8 cellular contexts compared by ENCODE assay signal in genomic region chr1:144546274-144547171, GRCh38.
A peak's percentile ranks its signal among the peaks of the same experiment; 100 is the strongest.
DNase-seq lines count a peak whose midpoint lies in the region; ATAC-seq and FAIRE-seq lines count a peak whose summit lies in the region.
"Not testable (repeated sequence)": the region's sequence is repeated elsewhere in the genome, so short reads cannot be mapped to it uniquely, and the experiment has no call there.

No MANE protein-coding gene starts in this region.

- H3K9me3 ChIP-seq in muscle layer of colon (ENCODE audit: low read length), result not testable (repeated sequence)

- not testable (repeated sequence) for FAIRE-seq in HTR-8/SVneo (lab: Jason Lieb, UNC)

- not testable (repeated sequence) for H3K4me1 ChIP-seq in muscle layer of colon (ENCODE audit: insufficient read depth, low read length)

- H3K4me3 ChIP-seq in muscle layer of colon (ENCODE audit: low read depth in 1 of 2, low read length in 2 of 2), result peak overlapping the region; percentile 32 to 55

- not testable (repeated sequence) for H3K36me3 ChIP-seq in muscle layer of colon (ENCODE audit: insufficient read depth, low read length)

- H3K27ac ChIP-seq in muscle layer of colon (ENCODE audit: low read depth, low read length), result peak overlapping the region; percentile 44

- not testable (repeated sequence) for H3K9ac ChIP-seq in muscle layer of colon (ENCODE audit: low read length)

- not testable (repeated sequence) for H3K27me3 ChIP-seq in muscle layer of colon (ENCODE audit: control insufficient read depth in 1 of 2, insufficient read depth in 2 of 2, low read length in 2 of 2)

- DNase-seq in DMS 273 treated with DMSO at 0.1 percent for 48 hours (lab: John Stamatoyannopoulos, UW) (peak; percentile 86), HTR-8/SVneo (ENCODE audit: insufficient read length, low spot score) (peak; percentile 35), SIG-M5 (lab: John Stamatoyannopoulos, UW) (peak; percentile 89), fibroblast of peridontal ligament (ENCODE audit: extremely low read depth) (peak; percentile 51)
- DNase-seq in activated effector memory CD4-positive, alpha-beta T cell treated with anti-CD3 and anti-CD28 coated beads, Interleukin-2, amount 50 U/mL, for 16 hours, result peak; percentile 90
- peak; percentile 85 for DNase-seq in stimulated activated CD8-positive, alpha-beta memory T cell treated with anti-CD3 and anti-CD28 coated beads, Interleukin-4, amount 100 ng/mL, for 48 hours

- ATAC-seq in GM21528 (IDR thresholded peaks at IDR 0.05; ENCODE audit: low FRiP score, unreplicated experiment), result peak; percentile 89

Comparison
In these comparisons a context has a peak if more than half of its experiments do, and no peak if none do; other contexts are left out.
1. Peak in every context shown above with its lines: DNase-seq, ATAC-seq, H3K4me3 ChIP-seq and H3K27ac ChIP-seq.
2. DNase-seq: peak in every context shown above with its lines; median percentile 90 in activated effector memory CD4-positive, alpha-beta T cell treated with anti-CD3 and anti-CD28 coated beads, Interleukin-2, amount 50 U/mL, for 16 hours; 89 in SIG-M5; 86 in DMS 273 treated with DMSO at 0.1 percent for 48 hours; 85 in stimulated activated CD8-positive, alpha-beta memory T cell treated with anti-CD3 and anti-CD28 coated beads, Interleukin-4, amount 100 ng/mL, for 48 hours; 51 in fibroblast of peridontal ligament; 35 in HTR-8/SVneo.